In genomic region chr20:54475334-54476287, GRCh38 we compare ENCODE assay signal across 10 cellular contexts. TPM values are rescaled to one million over a fixed set of nuclear protein-coding genes. Genes with fewer than 3 reads are reported as not detected.
DNase-seq lines count a peak whose midpoint lies in the region; ATAC-seq and TF ChIP-seq lines count a peak whose summit lies in the region.
"Had no signal": no experiment of that assay in that cellular context is flagged by ENCODE, and none has a peak within 500 bp of the region (broad histone marks: within the 10 kb centered on the region; RNA-seq: fewer than 3 reads in every experiment).

Gene DOK5 (plus strand): TSS chr20:54475593. CDS start chr20:54475947, 354 bp downstream.

- peaks cover 23% of the 10 kb centered on the region for H3K4me1 Mint-ChIP-seq in type B pancreatic cell (ENCODE audit: unreplicated experiment)

- H3K27me3 ChIP-seq in esophagus muscularis mucosa, result peaks cover 0 to 44% (median 8%) of the 10 kb centered on the region in 4 donors

- WGBS in esophagus muscularis mucosa, result 0% methylated on average over 43 of the region's 75 CpGs

- no peaks in the 10 kb centered on the region for H3K36me3 ChIP-seq in esophagus muscularis mucosa

- peak; percentile 11 for DNase-seq in activated CD4-positive, alpha-beta T cell treated with anti-CD3 and anti-CD28 coated beads for 48 hours
- no peak for DNase-seq in activated CD4-positive, alpha-beta T cell treated with anti-CD3 and anti-CD28 coated beads for 4 hours
- DNase-seq in esophagus muscularis mucosa (ENCODE audit: extremely low spot score) (peak; percentile 91), middle frontal gyrus (ENCODE audit: extremely low spot score, low spot score) (peak; percentile 50), type B pancreatic cell (ENCODE audit: extremely low spot score, unreplicated experiment) (peak; percentile 78), DMS79 (lab: John Stamatoyannopoulos, UW) (no peak)
- no peak for DNase-seq in stimulated activated CD4-positive, alpha-beta T cell treated with anti-CD3 and anti-CD28 coated beads, Interleukin-4, amount 100 ng/mL, for 24 hours
- DNase-seq: NCI-H446 treated with DMSO at 0.1 percent for 48 hours had no signal

- H3K9me3 ChIP-seq in esophagus muscularis mucosa, result no peaks in the 10 kb centered on the region

- intact Hi-C loops in esophagus muscularis mucosa (cut with DNase I), result no loop called here

- peaks cover 4 to 26% (median 17%) of the 10 kb centered on the region in 4 donors for H3K4me1 ChIP-seq in esophagus muscularis mucosa

- TF ChIP-seq POLR2A in esophagus muscularis mucosa (IDR thresholded peaks at IDR 0.05; ENCODE audit: low read depth), result no peak

- peak within 1 kb of the TSS; percentile 58 for H3K27ac Mint-ChIP-seq in type B pancreatic cell
- H3K27ac Mint-ChIP-seq: CD4-positive, CD25-positive, alpha-beta regulatory T cell had no signal

- peaks cover 7% of the 10 kb centered on the region for H3K9me3 Mint-ChIP-seq in type B pancreatic cell

- peaks cover under 1% of the 10 kb centered on the region for H3K36me3 Mint-ChIP-seq in type B pancreatic cell
- H3K36me3 Mint-ChIP-seq: CD4-positive, CD25-positive, alpha-beta regulatory T cell had no signal

- peak within 1 kb of the TSS in 1 of 4 donors; percentile 26 for H3K27ac ChIP-seq in esophagus muscularis mucosa (replicated peaks in 1 of 4)

- H3K4me3 ChIP-seq in esophagus muscularis mucosa, result peak within 1 kb of the TSS; percentile 54 to 60 (median 58)

- peaks cover 64% of the 10 kb centered on the region for H3K27me3 Mint-ChIP-seq in type B pancreatic cell

- ATAC-seq in GM19455 (IDR thresholded peaks at IDR 0.05; ENCODE audit: unreplicated experiment), result no peak

- peak within 1 kb of the TSS; percentile 93 for H3K4me3 Mint-ChIP-seq in type B pancreatic cell

- TF ChIP-seq CTCF in esophagus muscularis mucosa (IDR thresholded peaks at IDR 0.05) (no peak), type B pancreatic cell (conservative IDR thresholded peaks at IDR 0.05) (no peak)

- TF ChIP-seq EP300 in esophagus muscularis mucosa (IDR thresholded peaks at IDR 0.05), result no peak

RNA-seq across cellular contexts. Expression of gene DOK5, which starts in this region (rescaled TPM):
- total RNA-seq in esophagus muscularis mucosa (1 to 10 TPM in 1 of 4 donors, under 1 TPM in 3; 0.32 to 1.5 (median 0.79) TPM), type B pancreatic cell (ENCODE audit: low replicate concordance) (2.2 and 26.9 TPM in 2 replicates)
- total RNA-seq: CD4-positive, CD25-positive, alpha-beta regulatory T cell had no signal

Comparison
In these comparisons a context has a peak if more than half of its experiments do, and no peak if none do; other contexts are left out.
1. DNase-seq: peak in activated CD4-positive, alpha-beta T cell treated with anti-CD3 and anti-CD28 coated beads for 48 hours (single experiment), esophagus muscularis mucosa (single experiment), middle frontal gyrus (single experiment) and type B pancreatic cell (single experiment); none in activated CD4-positive, alpha-beta T cell treated with anti-CD3 and anti-CD28 coated beads for 4 hours (0 of 2), stimulated activated CD4-positive, alpha-beta T cell treated with anti-CD3 and anti-CD28 coated beads, Interleukin-4, amount 100 ng/mL, for 24 hours (single experiment) and DMS79 (single experiment).